1 cellular context compared by ENCODE assay signal in the genomic region with DNA sequence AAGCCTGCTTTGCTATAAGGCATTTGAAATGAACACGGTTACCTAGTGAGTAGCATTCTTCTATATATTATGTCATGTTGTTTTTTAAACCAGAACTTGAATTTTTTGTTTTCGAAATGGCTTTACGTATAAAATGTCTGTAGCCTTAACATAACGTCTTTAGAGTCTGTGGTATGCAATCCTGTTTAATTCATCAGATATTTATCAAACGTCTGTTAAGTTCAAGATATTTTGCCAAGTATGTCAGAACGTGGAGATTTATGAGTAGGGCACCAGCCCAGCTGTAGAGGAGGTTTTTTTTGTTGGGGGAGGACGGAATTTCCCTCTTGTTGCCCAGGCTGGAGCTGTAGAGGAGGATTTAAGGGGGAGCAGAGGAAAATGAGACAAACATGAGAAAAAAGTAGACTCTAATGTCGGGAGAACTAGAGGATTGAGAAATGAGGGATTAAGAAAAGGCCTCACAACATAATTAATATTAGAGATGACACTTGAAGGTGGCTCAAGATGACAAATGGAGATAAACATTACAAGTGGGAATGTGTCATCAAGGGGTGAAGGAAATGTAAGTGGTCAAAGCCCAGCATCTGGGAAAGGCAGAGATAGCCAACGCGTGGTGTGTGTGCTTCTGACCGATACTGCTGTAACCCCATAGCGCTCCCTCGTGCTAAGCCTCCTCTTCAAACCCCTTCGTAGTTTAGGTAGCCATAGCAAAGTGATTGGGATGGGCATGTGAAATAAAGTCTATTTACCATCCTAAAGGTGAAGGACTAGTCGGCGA.
A peak's percentile ranks its signal among the peaks of the same experiment; 100 is the strongest.
TF ChIP-seq lines count a peak whose summit lies in the region.

No MANE protein-coding gene starts in this region.

TF ChIP-seq in K562, 482 proteins besides CTCF, POLR2A, EP300 and RAD21 (continued from another document):
- TF ChIP-seq, protein P1, sequence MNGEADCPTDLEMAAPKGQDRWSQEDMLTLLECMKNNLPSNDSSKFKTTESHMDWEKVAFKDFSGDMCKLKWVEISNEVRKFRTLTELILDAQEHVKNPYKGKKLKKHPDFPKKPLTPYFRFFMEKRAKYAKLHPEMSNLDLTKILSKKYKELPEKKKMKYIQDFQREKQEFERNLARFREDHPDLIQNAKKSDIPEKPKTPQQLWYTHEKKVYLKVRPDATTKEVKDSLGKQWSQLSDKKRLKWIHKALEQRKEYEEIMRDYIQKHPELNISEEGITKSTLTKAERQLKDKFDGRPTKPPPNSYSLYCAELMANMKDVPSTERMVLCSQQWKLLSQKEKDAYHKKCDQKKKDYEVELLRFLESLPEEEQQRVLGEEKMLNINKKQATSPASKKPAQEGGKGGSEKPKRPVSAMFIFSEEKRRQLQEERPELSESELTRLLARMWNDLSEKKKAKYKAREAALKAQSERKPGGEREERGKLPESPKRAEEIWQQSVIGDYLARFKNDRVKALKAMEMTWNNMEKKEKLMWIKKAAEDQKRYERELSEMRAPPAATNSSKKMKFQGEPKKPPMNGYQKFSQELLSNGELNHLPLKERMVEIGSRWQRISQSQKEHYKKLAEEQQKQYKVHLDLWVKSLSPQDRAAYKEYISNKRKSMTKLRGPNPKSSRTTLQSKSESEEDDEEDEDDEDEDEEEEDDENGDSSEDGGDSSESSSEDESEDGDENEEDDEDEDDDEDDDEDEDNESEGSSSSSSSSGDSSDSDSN (IDR thresholded peaks at IDR 0.05; ENCODE audit: borderline replicate concordance in 1 of 2, low read depth in 2 of 2, low read length in 2 of 2), result no peak
- TF ChIP-seq ZNF23 (CRISPR knock-in tag; IDR thresholded peaks at IDR 0.05) (no peak), ESRRB (CRISPR knock-in tag; IDR thresholded peaks at IDR 0.05; ENCODE audit: borderline replicate concordance) (no peak), FOXK2 (conservative IDR thresholded peaks at IDR 0.05 in 1 of 2, IDR thresholded peaks at IDR 0.05 in 1 of 2; ENCODE audit: low read depth in 2 of 2) (no peak), BRCA1 (IDR thresholded peaks at IDR 0.05) (no peak), BRCA1 (CRISPR knock-in tag; IDR thresholded peaks at IDR 0.05) (no peak), ARID2 (IDR thresholded peaks at IDR 0.05) (no peak), MECOM (CRISPR knock-in tag; IDR thresholded peaks at IDR 0.05) (no peak), KAT8 (IDR thresholded peaks at IDR 0.05; ENCODE audit: low read depth) (no peak), ZNF764 (CRISPR knock-in tag; IDR thresholded peaks at IDR 0.05; ENCODE audit: low read depth) (no peak), CBFA2T3 (IDR thresholded peaks at IDR 0.05) (peak; percentile 59), ZNF263 (CRISPR knock-in tag; IDR thresholded peaks at IDR 0.05; ENCODE audit: borderline replicate concordance) (no peak), CTBP1 (IDR thresholded peaks at IDR 0.05; ENCODE audit: borderline replicate concordance) (no peak), SREBF2 (CRISPR knock-in tag; IDR thresholded peaks at IDR 0.05) (no peak), TEAD4 (IDR thresholded peaks at IDR 0.05; ENCODE audit: low read length) (peak; percentile 32; the same call in 1 of the 2 replicates), TEAD4 (CRISPR knock-in tag; IDR thresholded peaks at IDR 0.05; ENCODE audit: borderline replicate concordance) (no peak), KLF10 (CRISPR knock-in tag; IDR thresholded peaks at IDR 0.05) (no peak), EHMT2 (IDR thresholded peaks at IDR 0.05) (no peak), FOSL1 (tag; conservative IDR thresholded peaks at IDR 0.05) (peak; percentile 71), GABPA (tag; conservative IDR thresholded peaks at IDR 0.05; ENCODE audit: low read depth) (no peak), ZC3H4 (CRISPR knock-in tag; IDR thresholded peaks at IDR 0.05; ENCODE audit: borderline replicate concordance) (no peak), PCBP1 (IDR thresholded peaks at IDR 0.05; ENCODE audit: low read depth, low read length, poor library complexity, severe bottlenecking) (no peak), CBFA2T2 (conservative IDR thresholded peaks at IDR 0.05) (peak; percentile 39; the same call in 1 of the 2 replicates)
- TF ChIP-seq, protein P2, sequence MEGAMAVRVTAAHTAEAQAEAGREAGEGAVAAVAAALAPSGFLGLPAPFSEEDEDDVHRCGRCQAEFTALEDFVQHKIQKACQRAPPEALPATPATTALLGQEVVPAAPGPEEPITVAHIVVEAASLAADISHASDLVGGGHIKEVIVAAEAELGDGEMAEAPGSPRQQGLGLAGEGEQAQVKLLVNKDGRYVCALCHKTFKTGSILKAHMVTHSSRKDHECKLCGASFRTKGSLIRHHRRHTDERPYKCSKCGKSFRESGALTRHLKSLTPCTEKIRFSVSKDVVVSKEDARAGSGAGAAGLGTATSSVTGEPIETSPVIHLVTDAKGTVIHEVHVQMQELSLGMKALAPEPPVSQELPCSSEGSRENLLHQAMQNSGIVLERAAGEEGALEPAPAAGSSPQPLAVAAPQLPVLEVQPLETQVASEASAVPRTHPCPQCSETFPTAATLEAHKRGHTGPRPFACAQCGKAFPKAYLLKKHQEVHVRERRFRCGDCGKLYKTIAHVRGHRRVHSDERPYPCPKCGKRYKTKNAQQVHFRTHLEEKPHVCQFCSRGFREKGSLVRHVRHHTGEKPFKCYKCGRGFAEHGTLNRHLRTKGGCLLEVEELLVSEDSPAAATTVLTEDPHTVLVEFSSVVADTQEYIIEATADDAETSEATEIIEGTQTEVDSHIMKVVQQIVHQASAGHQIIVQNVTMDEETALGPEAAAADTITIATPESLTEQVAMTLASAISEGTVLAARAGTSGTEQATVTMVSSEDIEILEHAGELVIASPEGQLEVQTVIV (CRISPR knock-in tag; IDR thresholded peaks at IDR 0.05; ENCODE audit: borderline replicate concordance), result no peak
- TF ChIP-seq, protein P3, sequence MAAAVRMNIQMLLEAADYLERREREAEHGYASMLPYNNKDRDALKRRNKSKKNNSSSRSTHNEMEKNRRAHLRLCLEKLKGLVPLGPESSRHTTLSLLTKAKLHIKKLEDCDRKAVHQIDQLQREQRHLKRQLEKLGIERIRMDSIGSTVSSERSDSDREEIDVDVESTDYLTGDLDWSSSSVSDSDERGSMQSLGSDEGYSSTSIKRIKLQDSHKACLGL (CRISPR knock-in tag; IDR thresholded peaks at IDR 0.05; ENCODE audit: borderline replicate concordance, poor library complexity, severe bottlenecking), result no peak
- TF ChIP-seq, protein P4, sequence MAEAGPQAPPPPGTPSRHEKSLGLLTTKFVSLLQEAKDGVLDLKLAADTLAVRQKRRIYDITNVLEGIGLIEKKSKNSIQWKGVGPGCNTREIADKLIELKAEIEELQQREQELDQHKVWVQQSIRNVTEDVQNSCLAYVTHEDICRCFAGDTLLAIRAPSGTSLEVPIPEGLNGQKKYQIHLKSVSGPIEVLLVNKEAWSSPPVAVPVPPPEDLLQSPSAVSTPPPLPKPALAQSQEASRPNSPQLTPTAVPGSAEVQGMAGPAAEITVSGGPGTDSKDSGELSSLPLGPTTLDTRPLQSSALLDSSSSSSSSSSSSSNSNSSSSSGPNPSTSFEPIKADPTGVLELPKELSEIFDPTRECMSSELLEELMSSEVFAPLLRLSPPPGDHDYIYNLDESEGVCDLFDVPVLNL (CRISPR knock-in tag; IDR thresholded peaks at IDR 0.05; ENCODE audit: low read depth), result no peak
- TF ChIP-seq, protein P5, sequence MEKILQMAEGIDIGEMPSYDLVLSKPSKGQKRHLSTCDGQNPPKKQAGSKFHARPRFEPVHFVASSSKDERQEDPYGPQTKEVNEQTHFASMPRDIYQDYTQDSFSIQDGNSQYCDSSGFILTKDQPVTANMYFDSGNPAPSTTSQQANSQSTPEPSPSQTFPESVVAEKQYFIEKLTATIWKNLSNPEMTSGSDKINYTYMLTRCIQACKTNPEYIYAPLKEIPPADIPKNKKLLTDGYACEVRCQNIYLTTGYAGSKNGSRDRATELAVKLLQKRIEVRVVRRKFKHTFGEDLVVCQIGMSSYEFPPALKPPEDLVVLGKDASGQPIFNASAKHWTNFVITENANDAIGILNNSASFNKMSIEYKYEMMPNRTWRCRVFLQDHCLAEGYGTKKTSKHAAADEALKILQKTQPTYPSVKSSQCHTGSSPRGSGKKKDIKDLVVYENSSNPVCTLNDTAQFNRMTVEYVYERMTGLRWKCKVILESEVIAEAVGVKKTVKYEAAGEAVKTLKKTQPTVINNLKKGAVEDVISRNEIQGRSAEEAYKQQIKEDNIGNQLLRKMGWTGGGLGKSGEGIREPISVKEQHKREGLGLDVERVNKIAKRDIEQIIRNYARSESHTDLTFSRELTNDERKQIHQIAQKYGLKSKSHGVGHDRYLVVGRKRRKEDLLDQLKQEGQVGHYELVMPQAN (IDR thresholded peaks at IDR 0.05; ENCODE audit: borderline replicate concordance), result no peak
- TF ChIP-seq, protein P6, sequence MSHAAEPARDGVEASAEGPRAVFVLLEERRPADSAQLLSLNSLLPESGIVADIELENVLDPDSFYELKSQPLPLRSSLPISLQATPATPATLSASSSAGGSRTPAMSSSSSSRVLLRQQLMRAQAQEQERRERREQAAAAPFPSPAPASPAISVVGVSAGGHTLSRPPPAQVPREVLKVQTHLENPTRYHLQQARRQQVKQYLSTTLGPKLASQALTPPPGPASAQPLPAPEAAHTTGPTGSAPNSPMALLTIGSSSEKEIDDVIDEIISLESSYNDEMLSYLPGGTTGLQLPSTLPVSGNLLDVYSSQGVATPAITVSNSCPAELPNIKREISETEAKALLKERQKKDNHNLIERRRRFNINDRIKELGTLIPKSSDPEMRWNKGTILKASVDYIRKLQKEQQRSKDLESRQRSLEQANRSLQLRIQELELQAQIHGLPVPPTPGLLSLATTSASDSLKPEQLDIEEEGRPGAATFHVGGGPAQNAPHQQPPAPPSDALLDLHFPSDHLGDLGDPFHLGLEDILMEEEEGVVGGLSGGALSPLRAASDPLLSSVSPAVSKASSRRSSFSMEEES (CRISPR knock-in tag; IDR thresholded peaks at IDR 0.05), result no peak
- TF ChIP-seq, protein P7, sequence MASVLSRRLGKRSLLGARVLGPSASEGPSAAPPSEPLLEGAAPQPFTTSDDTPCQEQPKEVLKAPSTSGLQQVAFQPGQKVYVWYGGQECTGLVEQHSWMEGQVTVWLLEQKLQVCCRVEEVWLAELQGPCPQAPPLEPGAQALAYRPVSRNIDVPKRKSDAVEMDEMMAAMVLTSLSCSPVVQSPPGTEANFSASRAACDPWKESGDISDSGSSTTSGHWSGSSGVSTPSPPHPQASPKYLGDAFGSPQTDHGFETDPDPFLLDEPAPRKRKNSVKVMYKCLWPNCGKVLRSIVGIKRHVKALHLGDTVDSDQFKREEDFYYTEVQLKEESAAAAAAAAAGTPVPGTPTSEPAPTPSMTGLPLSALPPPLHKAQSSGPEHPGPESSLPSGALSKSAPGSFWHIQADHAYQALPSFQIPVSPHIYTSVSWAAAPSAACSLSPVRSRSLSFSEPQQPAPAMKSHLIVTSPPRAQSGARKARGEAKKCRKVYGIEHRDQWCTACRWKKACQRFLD (CRISPR knock-in tag; IDR thresholded peaks at IDR 0.05), result no peak
- TF ChIP-seq, protein P8, sequence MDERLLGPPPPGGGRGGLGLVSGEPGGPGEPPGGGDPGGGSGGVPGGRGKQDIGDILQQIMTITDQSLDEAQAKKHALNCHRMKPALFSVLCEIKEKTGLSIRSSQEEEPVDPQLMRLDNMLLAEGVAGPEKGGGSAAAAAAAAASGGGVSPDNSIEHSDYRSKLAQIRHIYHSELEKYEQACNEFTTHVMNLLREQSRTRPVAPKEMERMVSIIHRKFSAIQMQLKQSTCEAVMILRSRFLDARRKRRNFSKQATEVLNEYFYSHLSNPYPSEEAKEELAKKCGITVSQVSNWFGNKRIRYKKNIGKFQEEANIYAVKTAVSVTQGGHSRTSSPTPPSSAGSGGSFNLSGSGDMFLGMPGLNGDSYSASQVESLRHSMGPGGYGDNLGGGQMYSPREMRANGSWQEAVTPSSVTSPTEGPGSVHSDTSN (CRISPR knock-in tag; IDR thresholded peaks at IDR 0.05; ENCODE audit: low read depth), result no peak
- TF ChIP-seq, protein P8 (tag; conservative IDR thresholded peaks at IDR 0.05; ENCODE audit: low read depth), result 0 out of 2 replicates have a peak, but pooled peaks have one; percentile 24
- TF ChIP-seq, protein P9, sequence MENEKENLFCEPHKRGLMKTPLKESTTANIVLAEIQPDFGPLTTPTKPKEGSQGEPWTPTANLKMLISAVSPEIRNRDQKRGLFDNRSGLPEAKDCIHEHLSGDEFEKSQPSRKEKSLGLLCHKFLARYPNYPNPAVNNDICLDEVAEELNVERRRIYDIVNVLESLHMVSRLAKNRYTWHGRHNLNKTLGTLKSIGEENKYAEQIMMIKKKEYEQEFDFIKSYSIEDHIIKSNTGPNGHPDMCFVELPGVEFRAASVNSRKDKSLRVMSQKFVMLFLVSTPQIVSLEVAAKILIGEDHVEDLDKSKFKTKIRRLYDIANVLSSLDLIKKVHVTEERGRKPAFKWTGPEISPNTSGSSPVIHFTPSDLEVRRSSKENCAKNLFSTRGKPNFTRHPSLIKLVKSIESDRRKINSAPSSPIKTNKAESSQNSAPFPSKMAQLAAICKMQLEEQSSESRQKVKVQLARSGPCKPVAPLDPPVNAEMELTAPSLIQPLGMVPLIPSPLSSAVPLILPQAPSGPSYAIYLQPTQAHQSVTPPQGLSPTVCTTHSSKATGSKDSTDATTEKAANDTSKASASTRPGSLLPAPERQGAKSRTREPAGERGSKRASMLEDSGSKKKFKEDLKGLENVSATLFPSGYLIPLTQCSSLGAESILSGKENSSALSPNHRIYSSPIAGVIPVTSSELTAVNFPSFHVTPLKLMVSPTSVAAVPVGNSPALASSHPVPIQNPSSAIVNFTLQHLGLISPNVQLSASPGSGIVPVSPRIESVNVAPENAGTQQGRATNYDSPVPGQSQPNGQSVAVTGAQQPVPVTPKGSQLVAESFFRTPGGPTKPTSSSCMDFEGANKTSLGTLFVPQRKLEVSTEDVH (IDR thresholded peaks at IDR 0.05; ENCODE audit: low read depth, partially characterized antibody), result no peak
TF ChIP-seq in K562: peak in this region for 7.
